ENCODE assay signal across 21 cellular contexts in genomic region chr19:15577184-15577771, GRCh38. TPM values are rescaled to one million over a fixed set of nuclear protein-coding genes. Genes with fewer than 3 reads are reported as not detected.
"Had no signal": no experiment of that assay in that cellular context is flagged by ENCODE, and none has a peak within 500 bp of the region (broad histone marks: within the 10 kb centered on the region; RNA-seq: fewer than 3 reads in every experiment).

No MANE protein-coding gene starts in this region.

- H3K36me3 ChIP-seq: lower lobe of right lung, transverse colon, vagina had no signal

- H3K4me3 ChIP-seq: hepatocyte, lower lobe of right lung, transverse colon, vagina had no signal

- H3K27me3 ChIP-seq: hepatocyte, transverse colon, vagina had no signal

- H3K9ac ChIP-seq: parathyroid adenoma had no signal

- H3K27ac Mint-ChIP-seq: activated CD4-positive, alpha-beta T cell treated with anti-CD3 and anti-CD28 coated beads, Interleukin-2, amount 10 ng/mL, durations not matched to agents 24 days and 14 days; activated CD8-positive, alpha-beta T cell treated with anti-CD3 and anti-CD28 coated beads for 36 hours; activated naive CD8-positive, alpha-beta T cell treated with anti-CD3 and anti-CD28 coated beads for 36 hours; activated T-helper 1 cell treated with anti-CD3 and anti-CD28 coated beads, Interleukin-12 subunit alpha, Interleukin-12 subunit beta, Interleukin-2, Interleukin-4 antibody, amounts not matched to agents 30 ng/mL and 10 ng/mL and 1 ng/mL, durations not matched to agents 14 hours and 24 hours and 36 hours; effector memory CD8-positive, alpha-beta T cell; natural killer cell treated with Interleukin-12 subunit alpha and Interleukin-12 subunit beta and Interleukin-15 and Interleukin-18, amount 100 ng/mL, for 72 hours had no signal

- DNase-seq: activated CD4-positive, alpha-beta T cell treated with anti-CD3 and anti-CD28 coated beads, Interleukin-2, amount 10 ng/mL, durations not matched to agents 24 days and 14 days; activated CD8-positive, alpha-beta T cell treated with anti-CD3 and anti-CD28 coated beads for 36 hours; activated naive CD4-positive, alpha-beta T cell; activated naive CD8-positive, alpha-beta T cell treated with anti-CD3 and anti-CD28 coated beads for 36 hours; amniotic stem cell; effector memory CD8-positive, alpha-beta T cell; foreskin fibroblast; lower lobe of right lung; stimulated activated CD4-positive, alpha-beta T cell treated with anti-CD3 and anti-CD28 coated beads, Interleukin-12 subunit alpha, Interleukin-12 subunit beta, amount 100 ng/mL, for 4 hours; stimulated activated CD4-positive, alpha-beta T cell treated with anti-CD3 and anti-CD28 coated beads, Interleukin-1b, Interleukin-23, amount 100 ng/mL, for 48 hours; stimulated activated naive CD8-positive, alpha-beta T cell treated with anti-CD3 and anti-CD28 coated beads, Interleukin-15, Interleukin-2, amounts not matched to agents 100 U/mL and 50 U/mL, for 24 hours; T1000; transverse colon had no signal

- H3K4me2 ChIP-seq: hepatocyte had no signal

- H3K9me3 Mint-ChIP-seq: activated CD4-positive, alpha-beta T cell treated with anti-CD3 and anti-CD28 coated beads, Interleukin-2, amount 10 ng/mL, durations not matched to agents 24 days and 14 days; activated CD8-positive, alpha-beta T cell treated with anti-CD3 and anti-CD28 coated beads for 36 hours; activated naive CD8-positive, alpha-beta T cell treated with anti-CD3 and anti-CD28 coated beads for 36 hours; activated T-helper 1 cell treated with anti-CD3 and anti-CD28 coated beads, Interleukin-12 subunit alpha, Interleukin-12 subunit beta, Interleukin-2, Interleukin-4 antibody, amounts not matched to agents 30 ng/mL and 10 ng/mL and 1 ng/mL, durations not matched to agents 14 hours and 24 hours and 36 hours; effector memory CD8-positive, alpha-beta T cell; natural killer cell treated with Interleukin-12 subunit alpha and Interleukin-12 subunit beta and Interleukin-15 and Interleukin-18, amount 100 ng/mL, for 72 hours had no signal

- H2AFZ ChIP-seq: hepatocyte, parathyroid adenoma had no signal

- H3K36me3 Mint-ChIP-seq: activated naive CD8-positive, alpha-beta T cell treated with anti-CD3 and anti-CD28 coated beads for 36 hours; natural killer cell treated with Interleukin-12 subunit alpha and Interleukin-12 subunit beta and Interleukin-15 and Interleukin-18, amount 100 ng/mL, for 72 hours had no signal

- H3K4me1 Mint-ChIP-seq: activated CD4-positive, alpha-beta T cell treated with anti-CD3 and anti-CD28 coated beads, Interleukin-2, amount 10 ng/mL, durations not matched to agents 24 days and 14 days; activated naive CD8-positive, alpha-beta T cell treated with anti-CD3 and anti-CD28 coated beads for 36 hours had no signal

- H3K4me3 Mint-ChIP-seq: activated CD4-positive, alpha-beta T cell treated with anti-CD3 and anti-CD28 coated beads, Interleukin-2, amount 10 ng/mL, durations not matched to agents 24 days and 14 days; activated CD8-positive, alpha-beta T cell treated with anti-CD3 and anti-CD28 coated beads for 36 hours; activated naive CD8-positive, alpha-beta T cell treated with anti-CD3 and anti-CD28 coated beads for 36 hours; activated T-helper 1 cell treated with anti-CD3 and anti-CD28 coated beads, Interleukin-12 subunit alpha, Interleukin-12 subunit beta, Interleukin-2, Interleukin-4 antibody, amounts not matched to agents 30 ng/mL and 10 ng/mL and 1 ng/mL, durations not matched to agents 14 hours and 24 hours and 36 hours; effector memory CD8-positive, alpha-beta T cell; natural killer cell treated with Interleukin-12 subunit alpha and Interleukin-12 subunit beta and Interleukin-15 and Interleukin-18, amount 100 ng/mL, for 72 hours had no signal

- H3K9me3 ChIP-seq: lower lobe of right lung, transverse colon, vagina had no signal

- H3K79me2 ChIP-seq: hepatocyte, parathyroid adenoma had no signal

- H3K4me1 ChIP-seq: lower lobe of right lung, parathyroid adenoma, transverse colon, vagina had no signal

- H3K27ac ChIP-seq: epithelial cell of prostate, hepatocyte, lower lobe of right lung, parathyroid adenoma, transverse colon, vagina had no signal

- ATAC-seq: activated CD8-positive, alpha-beta T cell treated with anti-CD3 and anti-CD28 coated beads for 36 hours; effector memory CD8-positive, alpha-beta T cell; lower lobe of right lung; natural killer cell treated with Interleukin-12 subunit alpha and Interleukin-12 subunit beta and Interleukin-15 and Interleukin-18, amount 100 ng/mL, for 72 hours; stimulated activated naive CD8-positive, alpha-beta T cell treated with anti-CD3 and anti-CD28 coated beads, Interleukin-15, Interleukin-2, amounts not matched to agents 100 U/mL and 50 U/mL, for 24 hours had no signal

RNA-seq across cellular contexts. Expression of gene CYP4F8, which starts 37.7 kb away (rescaled TPM):
- total RNA-seq: activated CD4-positive, alpha-beta T cell treated with anti-CD3 and anti-CD28 coated beads, Interleukin-2, amount 10 ng/mL, durations not matched to agents 24 days and 14 days; activated CD8-positive, alpha-beta T cell treated with anti-CD3 and anti-CD28 coated beads for 36 hours; activated naive CD8-positive, alpha-beta T cell treated with anti-CD3 and anti-CD28 coated beads for 36 hours; activated T-helper 1 cell treated with anti-CD3 and anti-CD28 coated beads, Interleukin-12 subunit alpha, Interleukin-12 subunit beta, Interleukin-2, Interleukin-4 antibody, amounts not matched to agents 30 ng/mL and 10 ng/mL and 1 ng/mL, durations not matched to agents 14 hours and 24 hours and 36 hours; dermis microvascular lymphatic vessel endothelial cell; hepatocyte; lower lobe of right lung; natural killer cell treated with Interleukin-12 subunit alpha and Interleukin-12 subunit beta and Interleukin-15 and Interleukin-18, amount 100 ng/mL, for 72 hours; T-helper 1 cell treated with Interleukin-12 subunit alpha and Interleukin-12 subunit beta and Interleukin-4 antibody, amounts not matched to agents 30 ng/mL and 1 ng/mL, for 36 hours; transverse colon had no signal
- polyA plus RNA-seq: hepatocyte had no signal
